8 cellular contexts compared by ENCODE assay signal in genomic region chr4:145299380-145300076, GRCh38.
DNase-seq lines count a peak whose midpoint lies in the region; ATAC-seq and TF ChIP-seq lines count a peak whose summit lies in the region.

No MANE protein-coding gene starts in this region.

- H3K9me3 ChIP-seq in adipocyte (ENCODE audit: control insufficient read depth, low read length) = no peaks in the 10 kb centered on the region
- no peaks in the 10 kb centered on the region for H3K9me3 ChIP-seq in spleen

- DNase-seq in GM12865 (ENCODE audit: low read depth) (peak; percentile 91), OCI-M1 (lab: John Stamatoyannopoulos, UW) (peak; percentile 88), adipocyte (ENCODE audit: low read depth) (peak; percentile 67), spleen (no peak), GDM1 (lab: John Stamatoyannopoulos, UW) (no peak), NCI-H2107 (lab: John Stamatoyannopoulos, UW) (no peak)
- peak; percentile 54 to 59 for DNase-seq in stimulated activated CD4-positive, alpha-beta T cell treated with anti-CD3 and anti-CD28 coated beads, Interleukin-1b, Interleukin-23, amount 100 ng/mL, for 4 hours (ENCODE audit: low read depth in 2 of 2)

- H3K36me3 ChIP-seq in adipocyte (ENCODE audit: control insufficient read depth, insufficient read depth, low read length, severe bottlenecking) (no peaks in the 10 kb centered on the region), spleen (no peaks in the 10 kb centered on the region)

- H3K27me3 ChIP-seq in adipocyte (replicated peaks; ENCODE audit: control insufficient read depth, insufficient read depth, low read length) (peaks cover 12% of the 10 kb centered on the region), spleen (replicated peaks in 1 of 7) (no peaks in the 10 kb centered on the region)

- no peak for TF ChIP-seq POLR2A in spleen (IDR thresholded peaks at IDR 0.05)

- no peak overlapping the region for H3K9ac ChIP-seq in adipocyte (ENCODE audit: low read length)

- intact Hi-C loops in spleen (cut with DNase I; ENCODE audit: low total_unique reads) = no loop called here

- 34 to 61% (median 47%) methylated on average over 5 of the region's 5 CpGs for WGBS in spleen, 5 donors

- no peak overlapping the region for H3K27ac ChIP-seq in spleen

- ATAC-seq in HG02571 (IDR thresholded peaks at IDR 0.05; ENCODE audit: unreplicated experiment) = peak; percentile 96

- H3K4me3 ChIP-seq in GM12865 (ENCODE audit: low read depth, low read length) = peak overlapping the region; percentile 18
- H3K4me3 ChIP-seq in adipocyte (ENCODE audit: low read length) = no peak overlapping the region
- no peak overlapping the region for H3K4me3 ChIP-seq in spleen

- TF ChIP-seq CTCF in GM12865 (IDR thresholded peaks at IDR 0.05; ENCODE audit: insufficient read depth, low read depth, low read length, missing control alignments) (no peak), spleen (IDR thresholded peaks at IDR 0.05 in 8 of 11, conservative IDR thresholded peaks at IDR 0.05 in 3 of 11) (no peak)

- H3K4me1 ChIP-seq in adipocyte (ENCODE audit: control insufficient read depth, insufficient read depth, low read length) = peaks cover 15% of the 10 kb centered on the region
- H3K4me1 ChIP-seq in spleen = peaks cover 0 to 5% (median 0%) of the 10 kb centered on the region in 6 donors

Comparison
In these comparisons a context has a peak if more than half of its experiments do, and no peak if none do; other contexts are left out.
1. DNase-seq: peak in GM12865 (single experiment), OCI-M1 (single experiment), adipocyte (single experiment) and stimulated activated CD4-positive, alpha-beta T cell treated with anti-CD3 and anti-CD28 coated beads, Interleukin-1b, Interleukin-23, amount 100 ng/mL, for 4 hours (2 of 2); none in spleen (single experiment), GDM1 (single experiment) and NCI-H2107 (single experiment).